ENCODE assay signal across 8 cellular contexts in the genomic region with DNA sequence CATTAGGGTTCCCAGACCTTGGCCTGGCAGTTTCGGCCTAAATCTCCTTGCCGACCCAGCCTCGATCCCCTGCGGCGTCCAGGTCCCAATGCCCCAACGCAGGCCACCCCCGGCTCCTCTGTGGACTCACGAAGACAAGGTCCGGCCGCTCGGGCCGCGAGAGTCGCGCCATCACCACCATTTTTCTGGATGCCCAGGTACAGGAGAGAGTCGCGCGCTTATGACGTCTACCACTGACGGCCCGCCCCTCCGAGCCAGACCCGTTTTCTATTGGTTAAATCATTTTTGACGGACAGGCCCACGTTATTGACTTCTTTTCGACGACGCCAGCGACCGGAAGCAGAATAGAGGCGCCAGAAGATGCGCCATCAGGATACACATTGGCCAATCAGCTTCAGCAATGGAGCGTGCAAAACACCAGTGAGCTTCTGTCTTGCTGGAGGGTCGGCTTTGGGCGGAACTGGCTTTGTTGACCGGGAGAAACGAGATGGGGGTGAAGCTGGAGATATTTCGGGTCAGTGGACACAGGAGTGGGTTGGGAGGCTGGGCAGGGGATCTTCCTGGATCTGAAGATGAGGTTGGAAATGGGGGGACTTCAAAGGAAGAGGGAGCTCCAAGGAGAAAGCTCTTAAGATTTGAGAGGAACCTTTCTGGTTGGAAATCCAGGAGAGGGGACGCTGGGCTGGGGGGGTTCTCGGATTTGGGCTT. TPM values are rescaled to one million over a fixed set of nuclear protein-coding genes. Genes with fewer than 3 reads are reported as not detected.
DNase-seq lines count a peak whose midpoint lies in the region; ATAC-seq and TF ChIP-seq lines count a peak whose summit lies in the region.

PET100 (plus strand) TSS at position 447 of the 708 bp plus-strand sequence; CDS start at position 488, 41 bp downstream.
XAB2 (minus strand) TSS at position 199 of the 708 bp plus-strand sequence; CDS start at position 181, 18 bp downstream.

- no TSS peak for BruUV-seq in A673 (replicated peaks; lab: Mats Ljungman, UMichigan)
- BruUV-seq in mammary epithelial cell (replicated peaks; lab: Mats Ljungman, UMichigan): no TSS peak

- H3K4me1 ChIP-seq in A673 (ENCODE audit: insufficient read depth, low read length, poor library complexity, severe bottlenecking) (peaks cover 12% of the 10 kb centered on the region), mammary epithelial cell (ENCODE audit: insufficient read depth, low read length) (peaks cover 11% of the 10 kb centered on the region), skeletal muscle tissue (ENCODE audit: control insufficient read depth in 3 of 3, insufficient read depth in 3 of 3, low read length in 3 of 3) (peaks cover 26 to 37% (median 26%) of the 10 kb centered on the region in 3 donors)

- no peaks in the 10 kb centered on the region for H4K20me1 ChIP-seq in mammary epithelial cell (ENCODE audit: insufficient read depth, low read length)

- TF ChIP-seq CTCF in A673 (conservative IDR thresholded peaks at IDR 0.05; ENCODE audit: low read depth, low read length): no peak
- TF ChIP-seq CTCF in WERI-Rb-1 (IDR thresholded peaks at IDR 0.05; ENCODE audit: low read depth, low read length): no peak
- TF ChIP-seq CTCF in mammary epithelial cell (conservative IDR thresholded peaks at IDR 0.05 in 1 of 2, IDR thresholded peaks at IDR 0.05 in 1 of 2; ENCODE audit: extremely low read depth in 1 of 2, insufficient read depth in 1 of 2, low read depth in 1 of 2, low read length in 2 of 2): no peak

- H3K9ac ChIP-seq in mammary epithelial cell (ENCODE audit: insufficient read depth, low read length) (peak within 1 kb of the TSS; percentile 94), skeletal muscle tissue (ENCODE audit: low read depth in 1 of 3, low read length in 3 of 3) (peak within 1 kb of the TSS; percentile 96 to 99 (median 96))

- dilution Hi-C loops in mammary epithelial cell (cut with HindIII; ENCODE audit: low sequenced_read_pairs): loop anchor here (5.0 kb wide), 2 partner anchors 72 to 88 kb away; no protein-coding TSS in a partner anchor

- ATAC-seq in GM18868 (IDR thresholded peaks at IDR 0.05; ENCODE audit: unreplicated experiment) (peak; percentile 93), HG03135 (IDR thresholded peaks at IDR 0.05; ENCODE audit: unreplicated experiment) (peak; percentile 89)

- CTCF ChIA-PET in A673 (lab: Charles Lee): interaction anchor here (1.0 kb wide), 2 partner anchors 51 to 61 kb away, joined by 4 to 5 read pairs; partner anchors contain the start of gene TRAPPC5
- CTCF ChIA-PET in mammary epithelial cell (lab: Charles Lee; ENCODE audit: low non-redundant PET): interaction anchor here (0.7 to 0.8 kb wide), 3 partner anchors 51 to 275 kb away, joined by 5 to 39 read pairs (median 5); partner anchors contain the start of gene TRAPPC5

- H3K4me3 ChIP-seq in A673 (ENCODE audit: low read depth, low read length, poor library complexity, severe bottlenecking) (peak within 1 kb of the TSS; percentile 83), WERI-Rb-1 (ENCODE audit: low read depth, low read length) (peak within 1 kb of the TSS; percentile 92), mammary epithelial cell (replicated peaks in 1 of 3; ENCODE audit: insufficient read depth in 1 of 3, low read depth in 2 of 3, low read length in 3 of 3) (peak within 1 kb of the TSS; percentile 89 to 96 (median 90)), iPS-18c (ENCODE audit: insufficient read depth, low read depth, low read length) (peak within 1 kb of the TSS; percentile 96), skeletal muscle tissue (ENCODE audit: low read length in 3 of 3) (peak within 1 kb of the TSS; percentile 95 to 100 (median 99))

- H3K9me3 ChIP-seq in A673 (ENCODE audit: low read depth, low read length, poor library complexity, severe bottlenecking) (no peaks in the 10 kb centered on the region), WERI-Rb-1 (ENCODE audit: severe bottlenecking) (no peaks in the 10 kb centered on the region), mammary epithelial cell (replicated peaks; ENCODE audit: insufficient read depth, low read length) (no peaks in the 10 kb centered on the region), iPS-18c (ENCODE audit: control insufficient read depth, insufficient read depth, low read length) (no peaks in the 10 kb centered on the region), skeletal muscle tissue (ENCODE audit: control insufficient read depth in 3 of 3, low read length in 3 of 3) (no peaks in the 10 kb centered on the region)

- WGBS in mammary epithelial cell (ENCODE audit: low coverage, missing lambda C conversion rate): 2% methylated on average over 27 of the region's 40 CpGs

- DNase-seq in A673 (ENCODE audit: low spot score) (peak; percentile 98), NCI-H2227 (lab: John Stamatoyannopoulos, UW; ENCODE audit: unreplicated experiment) (peak; percentile 96), WERI-Rb-1 (peak; percentile 96), mammary epithelial cell (peak; percentile 98)

- H3K27ac ChIP-seq in A673 (ENCODE audit: low read depth, low read length, poor library complexity, severe bottlenecking): peak within 1 kb of the TSS; percentile 85
- peak within 1 kb of the TSS; percentile 93 for H3K27ac ChIP-seq in WERI-Rb-1
- H3K27ac ChIP-seq in mammary epithelial cell (ENCODE audit: insufficient read depth, low read depth, low read length): peak within 1 kb of the TSS; percentile 86
- H3K27ac ChIP-seq in skeletal muscle tissue (ENCODE audit: low read depth, low read length): peak within 1 kb of the TSS; percentile 90

- peaks cover 8% of the 10 kb centered on the region for H3K36me3 ChIP-seq in A673 (ENCODE audit: insufficient read depth, low read length, poor library complexity, severe bottlenecking)
- H3K36me3 ChIP-seq in WERI-Rb-1: peaks cover 33% of the 10 kb centered on the region
- H3K36me3 ChIP-seq in mammary epithelial cell (ENCODE audit: insufficient read depth, low read length): no peaks in the 10 kb centered on the region
- peaks cover 18 to 27% (median 18%) of the 10 kb centered on the region in 3 donors for H3K36me3 ChIP-seq in skeletal muscle tissue (ENCODE audit: control insufficient read depth in 3 of 3, insufficient read depth in 3 of 3, low read length in 3 of 3)

- peak within 1 kb of the TSS; percentile 84 for H3K4me2 ChIP-seq in mammary epithelial cell (ENCODE audit: insufficient read depth, low read depth, low read length)

- intact Hi-C loops in A673 (cut with micrococcal nuclease; ENCODE audit: unreplicated experiment) (no loop called here), mammary epithelial cell (cut with micrococcal nuclease) (loop anchor here (10.0 kb wide), 1 partner anchor 65 kb away; no protein-coding TSS in a partner anchor)

- peaks cover 72% of the 10 kb centered on the region for H3K79me2 ChIP-seq in mammary epithelial cell (ENCODE audit: insufficient read depth, low read length)

- peak within 1 kb of the TSS; percentile 76 for H2AFZ ChIP-seq in mammary epithelial cell (ENCODE audit: low read depth, low read length)

- POLR2A ChIA-PET in A673 (lab: Charles Lee; ENCODE audit: low non-redundant PET): interaction anchor here (0.7 kb wide), 1 partner anchor 14 kb away, joined by 3 read pairs; no protein-coding TSS in a partner anchor

- in situ Hi-C loops in mammary epithelial cell (cut with MboI; ENCODE audit: low sequenced_read_pairs in 2 of 2): no loop called here

- no peaks in the 10 kb centered on the region for H3K27me3 ChIP-seq in A673 (replicated peaks; ENCODE audit: insufficient read depth, low read depth, low read length, poor library complexity)
- H3K27me3 ChIP-seq in WERI-Rb-1 (ENCODE audit: insufficient read depth, low read depth, severe bottlenecking): no peaks in the 10 kb centered on the region
- no peaks in the 10 kb centered on the region for H3K27me3 ChIP-seq in mammary epithelial cell (ENCODE audit: insufficient read depth, low read length)
- H3K27me3 ChIP-seq in skeletal muscle tissue (ENCODE audit: control insufficient read depth in 3 of 3, insufficient read depth in 3 of 3, low read length in 3 of 3): peaks cover 0 to under 1% (median 0%) of the 10 kb centered on the region in 3 donors

RNA-seq across cellular contexts. Expression of gene PET100, which starts in this region (rescaled TPM):
- total RNA-seq in A673 (2021) (129 and 130 TPM in 2 replicates), mammary epithelial cell (10 to 100 TPM in 1 of 2 donors, 1 to 10 TPM in 1; 2.2 to 64.8 TPM), skeletal muscle tissue (44.9 TPM)
- 24.2 TPM for polyA plus RNA-seq in mammary epithelial cell
- polyA minus RNA-seq in mammary epithelial cell: not detected

RNA-seq across cellular contexts. Expression of gene XAB2, which starts in this region (rescaled TPM):
- 46.8 and 50.4 TPM in 2 replicates for total RNA-seq in A673 (2021)
- total RNA-seq in mammary epithelial cell: 10 to 100 TPM; 31.3 to 31.6 TPM
- polyA plus RNA-seq in mammary epithelial cell: 31.9 TPM
- 39.0 TPM for polyA minus RNA-seq in mammary epithelial cell
- 20.4 TPM for total RNA-seq in skeletal muscle tissue

Comparison
In these comparisons a context has a peak if more than half of its experiments do, and no peak if none do; other contexts are left out.
1. Peak in every context shown above with its lines: DNase-seq, ATAC-seq, H3K4me3 ChIP-seq and H3K27ac ChIP-seq.